In genomic region chr3:182212479-182213076, GRCh38 we compare ENCODE assay signal across 8 cellular contexts.
A peak's percentile ranks its signal among the peaks of the same experiment; 100 is the strongest.
DNase-seq lines count a peak whose midpoint lies in the region; ATAC-seq and TF ChIP-seq lines count a peak whose summit lies in the region.
"Had no signal": no experiment of that assay in that cellular context is flagged by ENCODE, and none has a peak within 500 bp of the region (broad histone marks: within the 10 kb centered on the region; RNA-seq: fewer than 3 reads in every experiment).

No MANE protein-coding gene starts in this region.

- WGBS in smooth muscle cell (ENCODE audit: low lambda C conversion rate), result 2% methylated on average over 4 of the region's 4 CpGs

- DNase-seq in LoVo (ENCODE audit: low spot score) (peak; percentile 95), NT2/D1 (ENCODE audit: low read depth, low spot score) (peak; percentile 61), foreskin fibroblast (peak; percentile 16 to 49), smooth muscle cell (lab: John Stamatoyannopoulos, UW; ENCODE audit: unreplicated experiment) (no peak), HAP-1 (ENCODE audit: low spot score in 2 of 2) (no peak)
- no peak for DNase-seq in activated CD4-positive, alpha-beta T cell treated with anti-CD3 and anti-CD28 coated beads for 4 hours
- DNase-seq: T-cell had no signal

- no peaks in the 10 kb centered on the region for H3K79me2 ChIP-seq in smooth muscle cell (ENCODE audit: low read depth)

- H3K36me3 ChIP-seq in NT2/D1 (ENCODE audit: insufficient read depth, insufficient read length, low read length), result no peaks in the 10 kb centered on the region
- H3K36me3 ChIP-seq in smooth muscle cell (ENCODE audit: low read depth), result no peaks in the 10 kb centered on the region
- no peaks in the 10 kb centered on the region for H3K36me3 ChIP-seq in HAP-1 (replicated peaks)

- H3K27me3 ChIP-seq in NT2/D1 (ENCODE audit: insufficient read depth, insufficient read length), result no peaks in the 10 kb centered on the region
- H3K27me3 ChIP-seq in smooth muscle cell (ENCODE audit: low read depth), result no peaks in the 10 kb centered on the region
- peaks cover 2% of the 10 kb centered on the region; the same call in 1 of the 2 replicates for H3K27me3 ChIP-seq in HAP-1 (ENCODE audit: low read depth)

- TF ChIP-seq CTCF in foreskin fibroblast (IDR thresholded peaks at IDR 0.05; ENCODE audit: low read depth, low read length) (no peak), smooth muscle cell (IDR thresholded peaks at IDR 0.05; ENCODE audit: borderline replicate concordance, insufficient read depth, poor library complexity, severe bottlenecking) (no peak)

- H3K9ac ChIP-seq in NT2/D1 (ENCODE audit: insufficient read length, low read depth) (no peak overlapping the region), smooth muscle cell (ENCODE audit: low read depth) (no peak overlapping the region)

- H3F3A ChIP-seq in smooth muscle cell (ENCODE audit: low read depth), result peaks cover 3% of the 10 kb centered on the region

- H3K9me3 ChIP-seq in NT2/D1 (ENCODE audit: insufficient read depth, low read length) (no peaks in the 10 kb centered on the region), smooth muscle cell (replicated peaks; ENCODE audit: low read depth) (no peaks in the 10 kb centered on the region), HAP-1 (no peaks in the 10 kb centered on the region)

- H3K4me3 ChIP-seq in NT2/D1 (ENCODE audit: insufficient read length, low read depth), result no peak overlapping the region
- no peak overlapping the region for H3K4me3 ChIP-seq in foreskin fibroblast (ENCODE audit: low read depth in 1 of 2, low read length in 2 of 2)
- no peak overlapping the region for H3K4me3 ChIP-seq in smooth muscle cell
- no peak overlapping the region for H3K4me3 ChIP-seq in HAP-1

- H2AFZ ChIP-seq in smooth muscle cell (ENCODE audit: low read depth), result no peak overlapping the region

- H3K27ac ChIP-seq in smooth muscle cell (ENCODE audit: low read depth), result no peak overlapping the region

- in situ Hi-C loops in HAP-1 (cut with MboI; ENCODE audit: low sequenced_read_pairs), result no loop called here

- ATAC-seq in GM21723 (IDR thresholded peaks at IDR 0.05; ENCODE audit: unreplicated experiment), result no peak
- ATAC-seq: T-cell had no signal

- peak overlapping the region; percentile 18 for H3K4me2 ChIP-seq in smooth muscle cell

- no peaks in the 10 kb centered on the region for H4K20me1 ChIP-seq in smooth muscle cell (ENCODE audit: low read depth)

- H3K4me1 ChIP-seq in NT2/D1 (ENCODE audit: insufficient read depth, insufficient read length) (no peaks in the 10 kb centered on the region), smooth muscle cell (ENCODE audit: low read depth) (peaks cover 6% of the 10 kb centered on the region), HAP-1 (no peaks in the 10 kb centered on the region)

Comparison
In these comparisons a context has a peak if more than half of its experiments do, and no peak if none do; other contexts are left out.
1. DNase-seq: peak in LoVo (single experiment), NT2/D1 (single experiment) and foreskin fibroblast (2 of 2); none in smooth muscle cell (single experiment), HAP-1 (0 of 2) and activated CD4-positive, alpha-beta T cell treated with anti-CD3 and anti-CD28 coated beads for 4 hours (0 of 2).